Comparison of ENCODE assay signal across 8 cellular contexts in the genomic region with DNA sequence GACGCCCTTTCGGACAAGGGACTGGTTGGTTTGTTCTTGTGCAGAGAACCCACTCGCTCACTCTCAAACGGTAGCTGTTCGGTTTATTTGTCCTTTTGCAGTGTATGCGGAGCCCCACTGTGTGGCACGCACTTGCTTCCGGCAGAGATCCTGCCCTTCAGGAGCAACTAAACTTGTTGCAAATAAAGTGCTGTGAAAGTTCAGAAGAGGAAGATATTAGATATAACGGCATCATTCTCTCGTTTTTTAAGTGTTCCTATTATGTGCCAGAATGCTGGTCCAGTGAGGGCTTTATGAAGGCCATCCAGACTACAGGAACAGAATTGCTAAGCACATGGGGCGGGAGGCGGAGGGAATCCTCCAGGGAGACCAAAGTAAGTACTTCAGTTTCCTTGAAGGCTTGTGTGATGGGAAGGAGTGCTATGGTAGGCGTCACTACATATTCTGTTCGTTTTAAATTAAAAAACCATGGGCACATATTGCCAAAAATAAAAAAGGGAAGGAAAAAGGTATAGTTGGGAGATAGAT. TPM values are rescaled to one million over a fixed set of nuclear protein-coding genes. Genes with fewer than 3 reads are reported as not detected.
A peak's percentile ranks its signal among the peaks of the same experiment; 100 is the strongest.
DNase-seq lines count a peak whose midpoint lies in the region; ATAC-seq and TF ChIP-seq lines count a peak whose summit lies in the region.

No MANE protein-coding gene starts in this region.

- H3K27me3 ChIP-seq in stomach smooth muscle (ENCODE audit: control insufficient read depth in 1 of 2, insufficient read depth in 2 of 2, low read length in 2 of 2), result no peaks in the 10 kb centered on the region

- peak overlapping the region; percentile 86 to 89 for H3K9ac ChIP-seq in stomach smooth muscle (ENCODE audit: low read length in 2 of 2)

- H3K4me1 ChIP-seq in stomach smooth muscle (ENCODE audit: control insufficient read depth, insufficient read depth, low read length), result peaks cover 14% of the 10 kb centered on the region

- DNase-seq in AG08396 (ENCODE audit: low spot score), result peak; percentile 41
- DNase-seq in GM12865 (ENCODE audit: low read depth), result no peak
- peak; percentile 32 for DNase-seq in NCI-H446 treated with DMSO at 0.1 percent for 48 hours (lab: John Stamatoyannopoulos, UW)
- no peak for DNase-seq in MCF 10A (ENCODE audit: unreplicated experiment)
- peak; percentile 84 for DNase-seq in kidney glomerular epithelial cell (lab: John Stamatoyannopoulos, UW)
- no peak for DNase-seq in central memory CD4-positive, alpha-beta T cell

- H3K27ac Mint-ChIP-seq in MCF 10A (ENCODE audit: low read depth, unreplicated experiment), result peak overlapping the region; percentile 90

- POLR2A ChIA-PET in MCF 10A (lab: Yijun Ruan, JAX), result interaction anchor here (1.4 to 4.8 kb wide), 8 partner anchors 15 to 454 kb away, joined by 3 to 44 read pairs (median 6); a partner anchor contains a TSS

- no peaks in the 10 kb centered on the region for H3K9me3 Mint-ChIP-seq in MCF 10A (ENCODE audit: unreplicated experiment)

- intact Hi-C loops in MCF 10A (cut with micrococcal nuclease), result loop anchor here (5.0 to 10.0 kb wide), 3 partner anchors 142 to 339 kb away; a partner anchor contains a TSS

- TSS peak; percentile 74 for BruUV-seq in MCF 10A (replicated peaks; lab: Mats Ljungman, UMichigan)

- H3K4me3 Mint-ChIP-seq in MCF 10A (ENCODE audit: unreplicated experiment), result peak overlapping the region; percentile 94

- CTCF ChIA-PET in MCF 10A (lab: Yijun Ruan, JAX), result interaction anchor here (1.1 to 1.3 kb wide), 2 partner anchors 178 to 279 kb away, joined by 3 to 5 read pairs; no protein-coding TSS in a partner anchor

- peak; percentile 47 for ATAC-seq in HG02852 (IDR thresholded peaks at IDR 0.05; ENCODE audit: unreplicated experiment)

- H3K27me3 Mint-ChIP-seq in MCF 10A (ENCODE audit: insufficient read depth, unreplicated experiment), result no peaks in the 10 kb centered on the region

- H3K27ac ChIP-seq in stomach smooth muscle (ENCODE audit: low read length), result peak overlapping the region; percentile 64

- H3K4me3 ChIP-seq in GM12865 (ENCODE audit: low read depth, low read length) (peak overlapping the region; percentile 98), stomach smooth muscle (ENCODE audit: low read length in 2 of 2) (peak overlapping the region; percentile 96 to 100)

- peaks cover 31% of the 10 kb centered on the region for H3K36me3 Mint-ChIP-seq in MCF 10A (ENCODE audit: insufficient read depth, unreplicated experiment)

- peaks cover 31% of the 10 kb centered on the region for H3K4me1 Mint-ChIP-seq in MCF 10A (ENCODE audit: insufficient read depth, unreplicated experiment)

- peaks cover 4 to 25% of the 10 kb centered on the region in 2 donors for H3K36me3 ChIP-seq in stomach smooth muscle (ENCODE audit: control insufficient read depth in 2 of 2, insufficient read depth in 2 of 2, low read length in 2 of 2)

- TF ChIP-seq CTCF in GM12865 (IDR thresholded peaks at IDR 0.05; ENCODE audit: insufficient read depth, low read depth, low read length, missing control alignments) (no peak), MCF 10A (IDR thresholded peaks at IDR 0.05; ENCODE audit: unreplicated experiment) (no peak)

- H3K9me3 ChIP-seq in stomach smooth muscle (ENCODE audit: control insufficient read depth in 2 of 2, low read length in 2 of 2), result no peaks in the 10 kb centered on the region

RNA-seq across cellular contexts. Expression of a gene that starts 0.5 kb away (rescaled TPM):
- 38.0 and 42.9 TPM in 2 replicates for total RNA-seq in MCF 10A (2022)

RNA-seq across cellular contexts. Expression of a gene that starts 43.1 kb away (rescaled TPM):
- 17.2 and 18.2 TPM in 2 replicates for total RNA-seq in MCF 10A (2022)

Comparison
In these comparisons a context has a peak if more than half of its experiments do, and no peak if none do; other contexts are left out.
1. DNase-seq: peak in AG08396 (single experiment), NCI-H446 treated with DMSO at 0.1 percent for 48 hours (single experiment) and kidney glomerular epithelial cell (single experiment); none in GM12865 (single experiment), MCF 10A (single experiment) and central memory CD4-positive, alpha-beta T cell (single experiment).